Comparison of ENCODE assay signal across 1 cellular context in genomic region chr1:27522860-27523665, GRCh38.
TF ChIP-seq lines count a peak whose summit lies in the region.

No MANE protein-coding gene starts in this region.

TF ChIP-seq in IMR-90, 13 proteins besides CTCF, POLR2A, EP300 and RAD21 (continued from another document):
- TF ChIP-seq RCOR1 (IDR thresholded peaks at IDR 0.05; ENCODE audit: insufficient replicate concordance, low read length) (no peak), CEBPB (IDR thresholded peaks at IDR 0.05; ENCODE audit: low read depth, low read length) (no peak), USF2 (IDR thresholded peaks at IDR 0.05; ENCODE audit: low read depth, low read length) (no peak), MAFK (IDR thresholded peaks at IDR 0.05; ENCODE audit: low read depth, low read length) (no peak), RFX5 (IDR thresholded peaks at IDR 0.05; ENCODE audit: low read depth, low read length) (no peak), CHD1 (IDR thresholded peaks at IDR 0.05; ENCODE audit: low read depth, low read length) (no peak)
TF ChIP-seq in IMR-90: peak in this region for 0.
